1 cellular context compared by ENCODE assay signal in the genomic region with DNA sequence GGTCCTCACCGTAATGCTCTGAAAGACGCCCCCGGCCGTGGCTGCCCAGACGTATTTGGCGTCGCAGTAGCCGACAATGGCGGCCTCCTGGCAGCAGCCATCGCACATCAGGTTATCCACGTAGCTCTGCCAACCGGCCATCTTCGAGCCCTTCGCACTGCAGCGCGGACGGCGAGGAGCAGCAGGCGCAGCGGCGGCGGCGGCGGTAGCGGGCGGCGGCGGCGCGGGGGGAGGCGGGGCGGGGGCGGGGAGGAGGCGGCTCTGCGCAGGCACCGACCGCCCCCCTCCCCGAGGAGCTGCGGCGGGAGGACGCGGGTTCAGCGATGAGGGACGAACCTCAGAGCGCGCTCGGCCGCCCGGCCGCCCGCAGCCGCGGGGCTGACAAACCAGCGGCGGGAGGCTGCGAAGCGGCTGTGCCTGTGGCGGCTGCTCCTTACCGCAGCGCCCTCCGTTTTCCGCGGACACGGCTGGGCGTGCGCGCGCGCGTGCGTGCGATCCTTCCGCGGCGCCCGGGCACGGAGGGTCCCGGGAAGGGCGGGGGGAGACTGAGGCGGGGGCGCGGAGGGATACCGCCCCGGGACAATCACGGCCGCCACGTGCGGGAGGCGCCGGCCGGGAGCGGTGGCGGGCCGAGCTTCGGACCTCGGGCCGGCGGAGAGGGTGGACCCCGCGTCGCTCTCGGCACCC.
TF ChIP-seq lines count a peak whose summit lies in the region.

A gene with protein sequence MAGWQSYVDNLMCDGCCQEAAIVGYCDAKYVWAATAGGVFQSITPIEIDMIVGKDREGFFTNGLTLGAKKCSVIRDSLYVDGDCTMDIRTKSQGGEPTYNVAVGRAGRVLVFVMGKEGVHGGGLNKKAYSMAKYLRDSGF (minus strand): TSS at position 180 of the 687 bp plus-strand sequence. CDS start 39 bp downstream, at position 141.

TF ChIP-seq in HepG2, 621 proteins besides CTCF, POLR2A, EP300 and RAD21 (continued from another document and continues in another):
- 0 out of 2 replicates have a peak, but pooled peaks have one; percentile 33 for TF ChIP-seq E2F5 (CRISPR knock-in tag; conservative IDR thresholded peaks at IDR 0.05)
- no peak for TF ChIP-seq ZNF382 (CRISPR knock-in tag; IDR thresholded peaks at IDR 0.05; ENCODE audit: borderline replicate concordance)
- TF ChIP-seq DPF2 (CRISPR knock-in tag; IDR thresholded peaks at IDR 0.05; ENCODE audit: borderline replicate concordance, low read depth) = no peak
- TF ChIP-seq ZNF850 (CRISPR knock-in tag; conservative IDR thresholded peaks at IDR 0.05) = no peak
- no peak for TF ChIP-seq ZNF33B (CRISPR knock-in tag; IDR thresholded peaks at IDR 0.05)
- TF ChIP-seq SPEN (CRISPR knock-in tag; IDR thresholded peaks at IDR 0.05; ENCODE audit: low read depth) = peak; percentile 68; the same call in 1 of the 2 replicates
- TF ChIP-seq DR1 (CRISPR knock-in tag; IDR thresholded peaks at IDR 0.05) = no peak
- TF ChIP-seq HOXA9 (CRISPR knock-in tag; IDR thresholded peaks at IDR 0.05; ENCODE audit: borderline replicate concordance) = peak; percentile 89
- peak; percentile 70; the same call in 1 of the 2 replicates for TF ChIP-seq ZSCAN20 (CRISPR knock-in tag; IDR thresholded peaks at IDR 0.05; ENCODE audit: borderline replicate concordance)
- TF ChIP-seq RARG (CRISPR knock-in tag; IDR thresholded peaks at IDR 0.05; ENCODE audit: low read depth) = no peak
- 0 out of 2 replicates have a peak, but pooled peaks have one; percentile 34 for TF ChIP-seq AHDC1 (CRISPR knock-in tag; IDR thresholded peaks at IDR 0.05; ENCODE audit: borderline replicate concordance)
- TF ChIP-seq ZNF7 (CRISPR knock-in tag; IDR thresholded peaks at IDR 0.05) = no peak; the same call in 1 of the 2 replicates
- peak; percentile 88 for TF ChIP-seq IKZF4 (CRISPR knock-in tag; IDR thresholded peaks at IDR 0.05; ENCODE audit: borderline replicate concordance, low read depth, not compliant biosample characterization)
- TF ChIP-seq SSRP1 (CRISPR knock-in tag; IDR thresholded peaks at IDR 0.05) = no peak
- peak; percentile 44 to 68; a peak in 1 of 4 replicates for TF ChIP-seq KLF16 (CRISPR knock-in tag; IDR thresholded peaks at IDR 0.05)
- TF ChIP-seq, protein P1, sequence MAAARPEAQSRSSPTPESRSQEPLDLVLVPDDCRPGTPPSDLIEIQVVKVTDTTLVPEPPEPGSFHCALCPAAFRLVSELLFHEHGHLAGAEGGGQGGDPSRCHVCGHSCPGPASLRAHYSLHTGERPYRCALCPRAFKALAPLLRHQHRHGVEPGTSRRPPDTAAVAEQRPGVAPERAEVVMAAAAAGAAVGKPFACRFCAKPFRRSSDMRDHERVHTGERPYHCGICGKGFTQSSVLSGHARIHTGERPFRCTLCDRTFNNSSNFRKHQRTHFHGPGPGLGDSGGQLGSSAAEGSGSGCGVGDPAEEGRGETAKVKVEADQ (CRISPR knock-in tag; IDR thresholded peaks at IDR 0.05; ENCODE audit: borderline replicate concordance) = peak; percentile 95; the same call in 1 of the 2 replicates
- TF ChIP-seq, protein P2, sequence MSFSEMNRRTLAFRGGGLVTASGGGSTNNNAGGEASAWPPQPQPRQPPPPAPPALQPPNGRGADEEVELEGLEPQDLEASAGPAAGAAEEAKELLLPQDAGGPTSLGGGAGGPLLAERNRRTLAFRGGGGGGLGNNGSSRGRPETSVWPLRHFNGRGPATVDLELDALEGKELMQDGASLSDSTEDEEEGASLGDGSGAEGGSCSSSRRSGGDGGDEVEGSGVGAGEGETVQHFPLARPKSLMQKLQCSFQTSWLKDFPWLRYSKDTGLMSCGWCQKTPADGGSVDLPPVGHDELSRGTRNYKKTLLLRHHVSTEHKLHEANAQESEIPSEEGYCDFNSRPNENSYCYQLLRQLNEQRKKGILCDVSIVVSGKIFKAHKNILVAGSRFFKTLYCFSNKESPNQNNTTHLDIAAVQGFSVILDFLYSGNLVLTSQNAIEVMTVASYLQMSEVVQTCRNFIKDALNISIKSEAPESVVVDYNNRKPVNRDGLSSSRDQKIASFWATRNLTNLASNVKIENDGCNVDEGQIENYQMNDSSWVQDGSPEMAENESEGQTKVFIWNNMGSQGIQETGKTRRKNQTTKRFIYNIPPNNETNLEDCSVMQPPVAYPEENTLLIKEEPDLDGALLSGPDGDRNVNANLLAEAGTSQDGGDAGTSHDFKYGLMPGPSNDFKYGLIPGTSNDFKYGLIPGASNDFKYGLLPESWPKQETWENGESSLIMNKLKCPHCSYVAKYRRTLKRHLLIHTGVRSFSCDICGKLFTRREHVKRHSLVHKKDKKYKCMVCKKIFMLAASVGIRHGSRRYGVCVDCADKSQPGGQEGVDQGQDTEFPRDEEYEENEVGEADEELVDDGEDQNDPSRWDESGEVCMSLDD (CRISPR knock-in tag; IDR thresholded peaks at IDR 0.05; ENCODE audit: borderline replicate concordance) = peak; percentile 56; the same call in 1 of the 2 replicates
- TF ChIP-seq ZFP37 (CRISPR knock-in tag; IDR thresholded peaks at IDR 0.05; ENCODE audit: borderline replicate concordance) = no peak
- no peak; the same call in 1 of the 2 replicates for TF ChIP-seq ZNF10 (CRISPR knock-in tag; IDR thresholded peaks at IDR 0.05; ENCODE audit: borderline replicate concordance, low read depth)
- no peak for TF ChIP-seq PAF1 (CRISPR knock-in tag; IDR thresholded peaks at IDR 0.05)
- TF ChIP-seq, protein P3, sequence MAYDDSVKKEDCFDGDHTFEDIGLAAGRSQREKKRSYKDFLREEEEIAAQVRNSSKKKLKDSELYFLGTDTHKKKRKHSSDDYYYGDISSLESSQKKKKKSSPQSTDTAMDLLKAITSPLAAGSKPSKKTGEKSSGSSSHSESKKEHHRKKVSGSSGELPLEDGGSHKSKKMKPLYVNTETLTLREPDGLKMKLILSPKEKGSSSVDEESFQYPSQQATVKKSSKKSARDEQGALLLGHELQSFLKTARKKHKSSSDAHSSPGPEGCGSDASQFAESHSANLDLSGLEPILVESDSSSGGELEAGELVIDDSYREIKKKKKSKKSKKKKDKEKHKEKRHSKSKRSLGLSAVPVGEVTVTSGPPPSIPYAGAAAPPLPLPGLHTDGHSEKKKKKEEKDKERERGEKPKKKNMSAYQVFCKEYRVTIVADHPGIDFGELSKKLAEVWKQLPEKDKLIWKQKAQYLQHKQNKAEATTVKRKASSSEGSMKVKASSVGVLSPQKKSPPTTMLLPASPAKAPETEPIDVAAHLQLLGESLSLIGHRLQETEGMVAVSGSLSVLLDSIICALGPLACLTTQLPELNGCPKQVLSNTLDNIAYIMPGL (CRISPR knock-in tag; IDR thresholded peaks at IDR 0.05; ENCODE audit: borderline replicate concordance in 1 of 2, low read depth in 1 of 2) = peak; percentile 74 to 88
- TF ChIP-seq NFKBIZ (CRISPR knock-in tag; IDR thresholded peaks at IDR 0.05) = no peak; the same call in 1 of the 2 replicates
- peak; percentile 79; the same call in 1 of the 2 replicates for TF ChIP-seq GABPB1 (CRISPR knock-in tag; IDR thresholded peaks at IDR 0.05)
- no peak; the same call in 1 of the 2 replicates for TF ChIP-seq ZSCAN12 (CRISPR knock-in tag; IDR thresholded peaks at IDR 0.05)
- TF ChIP-seq HNRNPUL1 (IDR thresholded peaks at IDR 0.05; ENCODE audit: low read depth, low read length) = no peak
- TF ChIP-seq, protein P4, sequence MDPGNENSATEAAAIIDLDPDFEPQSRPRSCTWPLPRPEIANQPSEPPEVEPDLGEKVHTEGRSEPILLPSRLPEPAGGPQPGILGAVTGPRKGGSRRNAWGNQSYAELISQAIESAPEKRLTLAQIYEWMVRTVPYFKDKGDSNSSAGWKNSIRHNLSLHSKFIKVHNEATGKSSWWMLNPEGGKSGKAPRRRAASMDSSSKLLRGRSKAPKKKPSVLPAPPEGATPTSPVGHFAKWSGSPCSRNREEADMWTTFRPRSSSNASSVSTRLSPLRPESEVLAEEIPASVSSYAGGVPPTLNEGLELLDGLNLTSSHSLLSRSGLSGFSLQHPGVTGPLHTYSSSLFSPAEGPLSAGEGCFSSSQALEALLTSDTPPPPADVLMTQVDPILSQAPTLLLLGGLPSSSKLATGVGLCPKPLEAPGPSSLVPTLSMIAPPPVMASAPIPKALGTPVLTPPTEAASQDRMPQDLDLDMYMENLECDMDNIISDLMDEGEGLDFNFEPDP (CRISPR knock-in tag; conservative IDR thresholded peaks at IDR 0.05) = peak; percentile 90; the same call in 1 of the 2 replicates
- TF ChIP-seq, protein P5, sequence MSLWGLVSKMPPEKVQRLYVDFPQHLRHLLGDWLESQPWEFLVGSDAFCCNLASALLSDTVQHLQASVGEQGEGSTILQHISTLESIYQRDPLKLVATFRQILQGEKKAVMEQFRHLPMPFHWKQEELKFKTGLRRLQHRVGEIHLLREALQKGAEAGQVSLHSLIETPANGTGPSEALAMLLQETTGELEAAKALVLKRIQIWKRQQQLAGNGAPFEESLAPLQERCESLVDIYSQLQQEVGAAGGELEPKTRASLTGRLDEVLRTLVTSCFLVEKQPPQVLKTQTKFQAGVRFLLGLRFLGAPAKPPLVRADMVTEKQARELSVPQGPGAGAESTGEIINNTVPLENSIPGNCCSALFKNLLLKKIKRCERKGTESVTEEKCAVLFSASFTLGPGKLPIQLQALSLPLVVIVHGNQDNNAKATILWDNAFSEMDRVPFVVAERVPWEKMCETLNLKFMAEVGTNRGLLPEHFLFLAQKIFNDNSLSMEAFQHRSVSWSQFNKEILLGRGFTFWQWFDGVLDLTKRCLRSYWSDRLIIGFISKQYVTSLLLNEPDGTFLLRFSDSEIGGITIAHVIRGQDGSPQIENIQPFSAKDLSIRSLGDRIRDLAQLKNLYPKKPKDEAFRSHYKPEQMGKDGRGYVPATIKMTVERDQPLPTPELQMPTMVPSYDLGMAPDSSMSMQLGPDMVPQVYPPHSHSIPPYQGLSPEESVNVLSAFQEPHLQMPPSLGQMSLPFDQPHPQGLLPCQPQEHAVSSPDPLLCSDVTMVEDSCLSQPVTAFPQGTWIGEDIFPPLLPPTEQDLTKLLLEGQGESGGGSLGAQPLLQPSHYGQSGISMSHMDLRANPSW (CRISPR knock-in tag; IDR thresholded peaks at IDR 0.05; ENCODE audit: borderline replicate concordance) = no peak; the same call in 1 of the 2 replicates
- no peak for TF ChIP-seq CREB1 (IDR thresholded peaks at IDR 0.05)
- no peak for TF ChIP-seq CREB1 (CRISPR knock-in tag; IDR thresholded peaks at IDR 0.05)
- no peak; the same call in 1 of the 2 replicates for TF ChIP-seq HIC2 (CRISPR knock-in tag; IDR thresholded peaks at IDR 0.05; ENCODE audit: low read depth)
- TF ChIP-seq, protein P6, sequence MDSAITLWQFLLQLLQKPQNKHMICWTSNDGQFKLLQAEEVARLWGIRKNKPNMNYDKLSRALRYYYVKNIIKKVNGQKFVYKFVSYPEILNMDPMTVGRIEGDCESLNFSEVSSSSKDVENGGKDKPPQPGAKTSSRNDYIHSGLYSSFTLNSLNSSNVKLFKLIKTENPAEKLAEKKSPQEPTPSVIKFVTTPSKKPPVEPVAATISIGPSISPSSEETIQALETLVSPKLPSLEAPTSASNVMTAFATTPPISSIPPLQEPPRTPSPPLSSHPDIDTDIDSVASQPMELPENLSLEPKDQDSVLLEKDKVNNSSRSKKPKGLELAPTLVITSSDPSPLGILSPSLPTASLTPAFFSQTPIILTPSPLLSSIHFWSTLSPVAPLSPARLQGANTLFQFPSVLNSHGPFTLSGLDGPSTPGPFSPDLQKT (CRISPR knock-in tag; IDR thresholded peaks at IDR 0.05; ENCODE audit: borderline replicate concordance) = 0 out of 2 replicates have a peak, but pooled peaks have one; percentile 56
